Comparison of ENCODE assay signal across 9 cellular contexts in the genomic region with DNA sequence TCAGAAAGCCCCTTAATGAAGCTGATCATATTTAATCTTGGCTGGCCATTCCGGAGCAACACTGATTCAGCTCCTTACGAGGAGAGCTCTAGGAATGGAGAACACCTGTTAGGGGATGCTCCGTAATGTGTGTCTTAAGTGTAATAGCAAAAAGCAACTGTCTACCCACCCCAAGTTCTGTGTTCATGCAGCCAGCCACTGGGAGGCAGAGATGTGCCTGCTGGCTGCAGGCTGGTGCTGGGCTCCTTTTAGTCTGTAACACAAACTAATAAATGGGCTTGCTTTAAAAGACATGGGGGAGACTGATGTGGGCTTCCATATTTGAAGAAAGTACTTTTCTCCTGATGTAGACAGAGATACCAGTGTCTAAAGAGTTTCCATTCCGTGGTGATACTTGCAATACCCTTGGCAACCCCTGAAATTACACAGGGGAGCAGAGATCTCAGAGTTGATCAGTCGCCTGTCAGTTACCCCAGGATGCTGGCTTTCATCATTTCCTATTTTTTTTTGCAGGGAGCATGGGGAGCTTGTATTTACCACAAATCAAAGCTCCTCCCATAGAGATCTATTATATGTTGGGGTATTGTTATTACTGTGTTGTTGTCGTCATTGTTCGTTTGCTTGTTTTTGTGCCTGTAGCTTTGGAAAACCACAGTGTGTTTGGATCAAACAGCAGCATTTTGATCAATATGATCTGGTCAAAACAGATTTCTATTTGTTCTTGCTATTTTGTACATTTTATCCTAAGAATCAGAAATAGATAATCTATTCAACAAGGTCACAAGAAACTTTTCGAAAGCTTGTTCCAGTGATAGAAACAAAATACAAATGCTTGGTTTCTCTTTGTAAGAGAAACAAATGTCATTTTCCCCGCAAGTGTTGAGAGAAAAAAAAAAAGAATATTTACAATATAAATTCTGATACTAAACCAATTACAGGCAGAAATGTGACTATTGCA.
DNase-seq lines count a peak whose midpoint lies in the region; ATAC-seq, FAIRE-seq and TF ChIP-seq lines count a peak whose summit lies in the region.
"Had no signal": no experiment of that assay in that cellular context is flagged by ENCODE, and none has a peak within 500 bp of the region (broad histone marks: within the 10 kb centered on the region; RNA-seq: fewer than 3 reads in every experiment).

No MANE protein-coding gene starts in this region.

- H3K4me1 Mint-ChIP-seq in activated CD4-positive, alpha-beta T cell treated with anti-CD3 and anti-CD28 coated beads, Interleukin-2, amount 10 ng/mL, durations not matched to agents 24 days and 14 days = no peaks in the 10 kb centered on the region

- ATAC-seq in HG02970 (IDR thresholded peaks at IDR 0.05; ENCODE audit: low FRiP score, unreplicated experiment) (no peak), GM19397 (IDR thresholded peaks at IDR 0.05; ENCODE audit: unreplicated experiment) (no peak)

- DNase-seq in AG20443 (ENCODE audit: low spot score) (peak; percentile 63), HFF-Myc (ENCODE audit: extremely low read depth, low read depth) (no peak), germinal center (ENCODE audit: low spot score) (peak; percentile 5), GM19239 (ENCODE audit: insufficient read length, low spot score) (no peak), HPDE6-E6E7 (ENCODE audit: extremely low spot score) (no peak)
- peak; percentile 70 for DNase-seq in activated CD4-positive, alpha-beta T cell treated with anti-CD3 and anti-CD28 coated beads, Interleukin-2, amount 10 ng/mL, durations not matched to agents 24 days and 14 days
- DNase-seq: kidney had no signal

- H3K4me3 Mint-ChIP-seq in activated CD4-positive, alpha-beta T cell treated with anti-CD3 and anti-CD28 coated beads, Interleukin-2, amount 10 ng/mL, durations not matched to agents 24 days and 14 days = no peak overlapping the region

- FAIRE-seq in GM19239 (lab: Jason Lieb, UNC) = no peak
- FAIRE-seq: kidney had no signal

- H3K36me3 Mint-ChIP-seq in activated CD4-positive, alpha-beta T cell treated with anti-CD3 and anti-CD28 coated beads, Interleukin-2, amount 10 ng/mL, durations not matched to agents 24 days and 14 days (ENCODE audit: low read depth) = no peaks in the 10 kb centered on the region

- peaks cover 10% of the 10 kb centered on the region for H3K27me3 Mint-ChIP-seq in activated CD4-positive, alpha-beta T cell treated with anti-CD3 and anti-CD28 coated beads, Interleukin-2, amount 10 ng/mL, durations not matched to agents 24 days and 14 days

- peak; percentile 36 for TF ChIP-seq CTCF in HFF-Myc (IDR thresholded peaks at IDR 0.05; ENCODE audit: low read depth, low read length, missing control alignments)

- no peak overlapping the region for H3K4me3 ChIP-seq in HFF-Myc (replicated peaks; ENCODE audit: low read depth, low read length)

- intact Hi-C loops in activated CD4-positive, alpha-beta T cell treated with anti-CD3 and anti-CD28 coated beads, Interleukin-2, amount 10 ng/mL, durations not matched to agents 24 days and 14 days (cut with micrococcal nuclease) = loop anchor here (1.0 to 5.0 kb wide), 2 partner anchors 67 to 158 kb away; a partner anchor contains a TSS

- H3K9me3 Mint-ChIP-seq in activated CD4-positive, alpha-beta T cell treated with anti-CD3 and anti-CD28 coated beads, Interleukin-2, amount 10 ng/mL, durations not matched to agents 24 days and 14 days = peaks cover 7% of the 10 kb centered on the region

- no peak overlapping the region for H3K27ac Mint-ChIP-seq in activated CD4-positive, alpha-beta T cell treated with anti-CD3 and anti-CD28 coated beads, Interleukin-2, amount 10 ng/mL, durations not matched to agents 24 days and 14 days

Comparison
In these comparisons a context has a peak if more than half of its experiments do, and no peak if none do; other contexts are left out.
1. DNase-seq: peak in AG20443 (single experiment), activated CD4-positive, alpha-beta T cell treated with anti-CD3 and anti-CD28 coated beads, Interleukin-2, amount 10 ng/mL, durations not matched to agents 24 days and 14 days (single experiment) and germinal center (single experiment); none in HFF-Myc (single experiment), GM19239 (single experiment) and HPDE6-E6E7 (single experiment).